In genomic region chr20:25532015-25532751, GRCh38 we compare ENCODE assay signal across 12 cellular contexts. TPM values are rescaled to one million over a fixed set of nuclear protein-coding genes. Genes with fewer than 3 reads are reported as not detected.
A peak's percentile ranks its signal among the peaks of the same experiment; 100 is the strongest.
DNase-seq lines count a peak whose midpoint lies in the region; ATAC-seq, FAIRE-seq and TF ChIP-seq lines count a peak whose summit lies in the region.
"Had no signal": no experiment of that assay in that cellular context is flagged by ENCODE, and none has a peak within 500 bp of the region (broad histone marks: within the 10 kb centered on the region; RNA-seq: fewer than 3 reads in every experiment).

No MANE protein-coding gene starts in this region.

- in situ Hi-C loops in HepG2 (cut with HindIII; ENCODE audit: extremely low pct_ligation_motif_present, low pct_unique_long_range_greater_than_20kb) = no loop called here
- in situ Hi-C loops in GM23248 (cut with MboI) = no loop called here

- ATAC-seq in PC-3 (peak; percentile 96), HepG2 (peak; percentile 91), mucosa of descending colon (no peak)
- ATAC-seq: naive thymus-derived CD4-positive, alpha-beta T cell had no signal

- TF ChIP-seq EP300 in HepG2 (IDR thresholded peaks at IDR 0.05; ENCODE audit: low read depth in 2 of 2, low read length in 2 of 2) (no peak), HepG2 (CRISPR knock-in tag; IDR thresholded peaks at IDR 0.05; ENCODE audit: borderline replicate concordance) (no peak)

- H3K4me2 ChIP-seq in PC-3 (ENCODE audit: low read length) = peak overlapping the region; percentile 49
- no peak overlapping the region for H3K4me2 ChIP-seq in HepG2 (ENCODE audit: low read depth, low read length)
- H3K4me2 ChIP-seq in GM23248 (ENCODE audit: unreplicated experiment) = no peak overlapping the region

- H3K9me3 ChIP-seq in PC-3 (ENCODE audit: low read length) = no peaks in the 10 kb centered on the region
- H3K9me3 ChIP-seq in ectodermal cell (ENCODE audit: control insufficient read depth, low read length) = no peaks in the 10 kb centered on the region
- no peaks in the 10 kb centered on the region for H3K9me3 ChIP-seq in HepG2 (ENCODE audit: low read length)
- no peaks in the 10 kb centered on the region for H3K9me3 ChIP-seq in tibial artery
- no peaks in the 10 kb centered on the region for H3K9me3 ChIP-seq in GM23248 (ENCODE audit: low read depth)
- H3K9me3 ChIP-seq in mucosa of descending colon = no peaks in the 10 kb centered on the region
- H3K9me3 ChIP-seq: Peyer's patch had no signal

- H4K20me1 ChIP-seq in PC-3 (ENCODE audit: low read length) (no peaks in the 10 kb centered on the region), HepG2 (ENCODE audit: insufficient read depth, low read length) (peaks cover 19% of the 10 kb centered on the region), GM23248 (ENCODE audit: insufficient read depth) (no peaks in the 10 kb centered on the region)

- WGBS in ectodermal cell, 2 experiments = 43 to 47% methylated on average over 12 of the region's 12 CpGs
- WGBS in HepG2 (ENCODE audit: low lambda C conversion rate) = 93% methylated on average over 12 of the region's 12 CpGs
- 71 to 74% methylated on average over 12 of the region's 12 CpGs for WGBS in GM23248 (ENCODE audit: low coverage in 1 of 2, low lambda C conversion rate in 2 of 2, missing lambda C conversion rate in 2 of 2), 2 experiments

- FAIRE-seq in HepG2 (lab: Jason Lieb, UNC) = no peak
- FAIRE-seq: D721Med had no signal

- H3K9ac ChIP-seq in PC-3 (ENCODE audit: low read length) = no peak overlapping the region
- no peak overlapping the region for H3K9ac ChIP-seq in HepG2 (ENCODE audit: insufficient read depth, low read depth, low read length)
- H3K9ac ChIP-seq in GM23248 = no peak overlapping the region

- no peaks in the 10 kb centered on the region for H3K79me2 ChIP-seq in PC-3 (ENCODE audit: low read length)
- H3K79me2 ChIP-seq in HepG2 (ENCODE audit: insufficient read depth, low read length) = peaks cover 65% of the 10 kb centered on the region
- H3K79me2 ChIP-seq in GM23248 (ENCODE audit: insufficient read depth) = 0 out of 2 replicates have a peak, but pooled peaks cover 3% of the 10 kb centered on the region

- DNase-seq in PC-3 = peak; percentile 87
- DNase-seq in HepG2 (ENCODE audit: low spot score) = peak; percentile 41
- DNase-seq in tibial artery = no peak
- no peak for DNase-seq in GM23248
- DNase-seq in mucosa of descending colon = no peak
- DNase-seq in kidney glomerular epithelial cell (lab: John Stamatoyannopoulos, UW) = no peak
- DNase-seq: activated T-cell treated with anti-CD3 and anti-CD28 coated beads, Interleukin-2, amount 50 U/mL, for 24 hours; naive thymus-derived CD4-positive, alpha-beta T cell; NCI-H187; Peyer's patch had no signal

- no TSS peak for BruUV-seq in PC-3 (replicated peaks; lab: Mats Ljungman, UMichigan)
- no TSS peak for BruUV-seq in HepG2 (replicated peaks; lab: Mats Ljungman, UMichigan)

- H3K9me2 ChIP-seq in PC-3 (replicated peaks; ENCODE audit: low read length) = no peaks in the 10 kb centered on the region
- H3K9me2 ChIP-seq in GM23248 (ENCODE audit: insufficient read depth) = no peaks in the 10 kb centered on the region

- H3K4me1 ChIP-seq in PC-3 (ENCODE audit: insufficient read depth, low read length) (peaks cover 12% of the 10 kb centered on the region), ectodermal cell (ENCODE audit: control insufficient read depth, insufficient read depth, low read length) (peaks cover 24% of the 10 kb centered on the region), HepG2 (ENCODE audit: insufficient read depth, low read length) (peaks cover 23% of the 10 kb centered on the region), tibial artery (peaks cover 0 to 8% (median 0%) of the 10 kb centered on the region in 4 donors), GM23248 (ENCODE audit: insufficient read depth) (no peaks in the 10 kb centered on the region), mucosa of descending colon (ENCODE audit: low read depth) (no peaks in the 10 kb centered on the region)
- H3K4me1 ChIP-seq: Peyer's patch had no signal

- POLR2A ChIA-PET in PC-3 (lab: Charles Lee; ENCODE audit: unreplicated experiment) = no interaction called here
- POLR2A ChIA-PET in HepG2 (lab: Yijun Ruan, JAX) = interaction anchor here (1.5 kb wide), 2 partner anchors 9 to 25 kb away, joined by 5 read pairs; no protein-coding TSS in a partner anchor

- no peaks in the 10 kb centered on the region for H3K36me3 ChIP-seq in PC-3 (ENCODE audit: low read depth, low read length)
- no peaks in the 10 kb centered on the region for H3K36me3 ChIP-seq in ectodermal cell (ENCODE audit: control insufficient read depth, insufficient read depth, low read length)
- no peaks in the 10 kb centered on the region for H3K36me3 ChIP-seq in HepG2 (replicated peaks in 1 of 2; ENCODE audit: control insufficient read depth in 1 of 2, insufficient read depth in 2 of 2, low read length in 2 of 2)
- no peaks in the 10 kb centered on the region for H3K36me3 ChIP-seq in tibial artery
- H3K36me3 ChIP-seq in GM23248 (ENCODE audit: low read depth) = no peaks in the 10 kb centered on the region
- no peaks in the 10 kb centered on the region for H3K36me3 ChIP-seq in mucosa of descending colon (ENCODE audit: low read depth)
- H3K36me3 ChIP-seq: Peyer's patch had no signal

- H3F3A ChIP-seq in PC-3 (ENCODE audit: low read length, unreplicated experiment) (no peaks in the 10 kb centered on the region), GM23248 (ENCODE audit: insufficient read depth) (no peaks in the 10 kb centered on the region)

- TF ChIP-seq POLR2A in HepG2 (IDR thresholded peaks at IDR 0.05; ENCODE audit: insufficient read depth in 1 of 2, low read depth in 2 of 2, low read length in 2 of 2) = no peak

- peak; percentile 66 for TF ChIP-seq RAD21 in HepG2 (CRISPR knock-in tag; IDR thresholded peaks at IDR 0.05)

- no peak overlapping the region for H3K4me3 ChIP-seq in PC-3 (ENCODE audit: low read length)
- H3K4me3 ChIP-seq in ectodermal cell (ENCODE audit: insufficient read depth, low read depth, low read length) = no peak overlapping the region
- H3K4me3 ChIP-seq in HepG2 (replicated peaks in 1 of 3; ENCODE audit: insufficient read depth in 1 of 3, low read depth in 2 of 3, low read length in 3 of 3) = no peak overlapping the region
- peak overlapping the region; percentile 19 to 27 for H3K4me3 ChIP-seq in tibial artery
- no peak overlapping the region for H3K4me3 ChIP-seq in GM23248
- no peak overlapping the region for H3K4me3 ChIP-seq in mucosa of descending colon
- H3K4me3 ChIP-seq: Peyer's patch had no signal

- intact Hi-C loops in PC-3 (cut with micrococcal nuclease) = no loop called here
- intact Hi-C loops in HepG2 (cut with micrococcal nuclease; ENCODE audit: unreplicated experiment) = no loop called here
- intact Hi-C loops in tibial artery (cut with DNase I; ENCODE audit: low total_unique reads) = no loop called here
- intact Hi-C loops in mucosa of descending colon (cut with DNase I, micrococcal nuclease) = no loop called here

- H3K27me3 ChIP-seq in PC-3 (ENCODE audit: low read length) = no peaks in the 10 kb centered on the region
- H3K27me3 ChIP-seq in ectodermal cell (ENCODE audit: control insufficient read depth, insufficient read depth, low read length, poor library complexity, severe bottlenecking) = no peaks in the 10 kb centered on the region
- no peaks in the 10 kb centered on the region for H3K27me3 ChIP-seq in HepG2 (ENCODE audit: control insufficient read depth in 1 of 2, insufficient read depth in 2 of 2, low read length in 2 of 2)
- no peaks in the 10 kb centered on the region for H3K27me3 ChIP-seq in tibial artery
- H3K27me3 ChIP-seq in GM23248 (replicated peaks; ENCODE audit: insufficient read depth) = no peaks in the 10 kb centered on the region
- H3K27me3 ChIP-seq: Peyer's patch had no signal

- H3K27ac ChIP-seq in PC-3 (ENCODE audit: low read length) (no peak overlapping the region), ectodermal cell (ENCODE audit: insufficient read depth, low read depth, low read length, poor library complexity, severe bottlenecking) (peak overlapping the region; percentile 47), HepG2 (ENCODE audit: extremely low read length, insufficient read depth, low read length) (no peak overlapping the region), tibial artery (peak overlapping the region; percentile 45 to 63), GM23248 (no peak overlapping the region)

- TF ChIP-seq CTCF in PC-3 (conservative IDR thresholded peaks at IDR 0.05; ENCODE audit: low read depth, low read length) = peak; percentile 65
- peak; percentile 67 for TF ChIP-seq CTCF in HepG2 (CRISPR knock-in tag; IDR thresholded peaks at IDR 0.05)
- no peak for TF ChIP-seq CTCF in tibial artery (IDR thresholded peaks at IDR 0.05)
- TF ChIP-seq CTCF in mucosa of descending colon (IDR thresholded peaks at IDR 0.05) = no peak

- CTCF ChIA-PET in PC-3 (lab: Charles Lee) = interaction anchor here (0.6 kb wide), 1 partner anchor 10 kb away, joined by 3 read pairs; no protein-coding TSS in a partner anchor
- CTCF ChIA-PET in HepG2 (lab: Yijun Ruan, JAX; ENCODE audit: low intra/inter-chr PET ratio, low total read pairs) = no interaction called here

- H2AFZ ChIP-seq in PC-3 (ENCODE audit: low read length) (peak overlapping the region; percentile 45), HepG2 (ENCODE audit: low read length) (no peak overlapping the region), GM23248 (no peak overlapping the region)

RNA-seq across cellular contexts. Expression of gene NINL, which starts 53.1 kb away (rescaled TPM):
- total RNA-seq in PC-3 (2014; rRNA removed) (6.5 and 11.5 TPM in 2 replicates), HepG2 (2016; rRNA removed; fragmentation: Illumina TruSeq; extraction: Trizol) (23.3 and 34.3 TPM in 2 replicates), mucosa of descending colon (10 to 100 TPM in 1 of 3 donors, 1 to 10 TPM in 2; 1.8 to 15.1 (median 3.3) TPM)
- 29.6 TPM for polyA plus RNA-seq in ectodermal cell (2013, experiment 1 of 4)
- 26.0 TPM for polyA plus RNA-seq in ectodermal cell (2013, experiment 2 of 4)
- polyA plus RNA-seq in ectodermal cell (2013, experiment 3 of 4) = 25.0 TPM
- 24.5 TPM for polyA plus RNA-seq in ectodermal cell (2013, experiment 4 of 4)
- total RNA-seq in HepG2 (2016; cell fraction: cytosol; rRNA removed; fragmentation: Illumina TruSeq; extraction: Trizol; ENCODE audit: low read depth) = 7.4 and 10.8 TPM in 2 replicates
- total RNA-seq in HepG2 (2016; cell fraction: insoluble cytoplasmic fraction; rRNA removed; fragmentation: Illumina TruSeq; extraction: Trizol) = 20.1 and 34.4 TPM in 2 replicates
- 11.6 and 15.7 TPM in 2 replicates for total RNA-seq in HepG2 (2016; cell fraction: membrane; rRNA removed; fragmentation: Illumina TruSeq; extraction: Trizol)
- total RNA-seq in HepG2 (2016; cell fraction: nucleus; rRNA removed; fragmentation: Illumina TruSeq; extraction: Trizol) = 37.4 and 38.1 TPM in 2 replicates
- polyA plus RNA-seq in HepG2 (2011; rRNA removed) (32.3 and 34.6 TPM in 2 replicates), GM23248 (2016; fragmentation: Nextera tagmentation; extraction: Ambion mirVana) (1.9 and 2.6 TPM in 2 replicates)
- polyA plus RNA-seq in HepG2 (2011; cell fraction: cytosol; rRNA removed) = 24.8 and 25.8 TPM in 2 replicates
- 114 and 118 TPM in 2 replicates for polyA plus RNA-seq in HepG2 (2011; cell fraction: nucleus; rRNA removed)
- 38.7 and 42.0 TPM in 2 replicates for polyA plus RNA-seq in HepG2 (2012)
- 3.0 and 3.7 TPM in 2 replicates for polyA plus RNA-seq in HepG2 (2016; cell fraction: cytosol; fragmentation: Illumina TruSeq; extraction: Trizol; ENCODE audit: low read depth)
- 19.3 and 24.8 TPM in 2 replicates for polyA plus RNA-seq in HepG2 (2016; cell fraction: insoluble cytoplasmic fraction; fragmentation: Illumina TruSeq; extraction: Trizol; ENCODE audit: low read depth)
- polyA plus RNA-seq in HepG2 (2016; cell fraction: membrane; fragmentation: Illumina TruSeq; extraction: Trizol; ENCODE audit: low read depth) = 8.1 TPM in 2 replicates
- polyA plus RNA-seq in HepG2 (2016; cell fraction: nucleus; fragmentation: Illumina TruSeq; extraction: Trizol; ENCODE audit: insufficient read depth, low read depth) = 90.8 and 96.3 TPM in 2 replicates
- 1.7 and 32.6 TPM in 2 replicates for polyA minus RNA-seq in HepG2 (2011; rRNA and poly(A)+ RNA removed; ENCODE audit: low replicate concordance)
- 6.9 and 8.0 TPM in 2 replicates for polyA minus RNA-seq in HepG2 (2011; cell fraction: cytosol; rRNA and poly(A)+ RNA removed)
- polyA minus RNA-seq in HepG2 (2011; cell fraction: nucleus; rRNA and poly(A)+ RNA removed) = 46.9 and 49.6 TPM in 2 replicates
- total RNA-seq in GM23248 (2014; rRNA removed; shearing (Covaris generic)) = 3.4 and 10.2 TPM in 2 replicates

Comparison
In these comparisons a context has a peak if more than half of its experiments do, and no peak if none do; other contexts are left out.
1. DNase-seq: peak in PC-3 (single experiment) and HepG2 (single experiment); none in tibial artery (0 of 2), GM23248 (single experiment), mucosa of descending colon (0 of 3) and kidney glomerular epithelial cell (single experiment).
2. H3K27ac ChIP-seq: peak in ectodermal cell (single experiment) and tibial artery (2 of 2); none in PC-3 (single experiment), HepG2 (single experiment) and GM23248 (single experiment).
3. H3K4me3 ChIP-seq: peak in tibial artery (2 of 2); none in PC-3 (single experiment), ectodermal cell (single experiment), HepG2 (0 of 3), GM23248 (single experiment) and mucosa of descending colon (single experiment).
4. CTCF ChIP-seq: peak in PC-3 (single experiment) and HepG2 (single experiment); none in tibial artery (0 of 2) and mucosa of descending colon (single experiment).